ENCODE assay signal across 11 cellular contexts in the genomic region with DNA sequence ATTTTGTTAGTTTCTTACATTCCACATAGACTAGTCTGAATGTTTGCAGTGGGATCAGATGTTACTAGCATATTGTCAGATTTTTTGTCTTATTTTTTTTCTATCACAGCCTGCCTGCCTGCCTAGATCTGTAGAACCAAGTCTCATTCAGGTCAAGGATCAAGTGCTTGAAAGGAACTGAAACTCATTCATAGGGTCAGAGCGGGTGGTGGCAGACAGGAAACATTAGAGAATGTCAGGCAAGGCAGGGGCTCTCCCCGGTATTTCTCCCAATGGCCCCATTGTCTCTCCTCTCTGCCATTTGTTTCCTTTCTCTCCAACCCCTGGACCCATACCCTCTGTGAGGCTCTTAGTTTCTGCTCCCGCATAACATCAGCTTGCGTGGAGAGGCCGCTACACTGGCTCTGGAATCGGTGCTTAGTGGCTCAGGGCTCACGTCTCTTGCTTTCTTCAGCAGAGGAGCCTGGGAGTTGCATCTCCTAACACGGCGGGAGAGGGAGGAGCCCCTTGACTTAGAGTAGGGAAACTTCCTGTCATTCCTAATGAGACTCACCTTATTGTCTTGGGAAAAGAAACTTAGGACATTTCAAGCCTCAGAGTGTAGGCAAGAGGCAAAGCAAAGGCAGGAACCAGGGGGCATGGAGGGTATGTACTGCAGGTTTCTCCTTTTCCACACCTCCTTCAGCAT. TPM values are rescaled to one million over a fixed set of nuclear protein-coding genes. Genes with fewer than 3 reads are reported as not detected.
DNase-seq lines count a peak whose midpoint lies in the region; ATAC-seq lines count a peak whose summit lies in the region.
"Had no signal": no experiment of that assay in that cellular context is flagged by ENCODE, and none has a peak within 500 bp of the region (broad histone marks: within the 10 kb centered on the region; RNA-seq: fewer than 3 reads in every experiment).

No MANE protein-coding gene starts in this region.

- peak overlapping the region; percentile 60 for H3K27ac Mint-ChIP-seq in activated CD8-positive, alpha-beta memory T cell treated with anti-CD3 and anti-CD28 coated beads, Interleukin-2, amount 10 ng/mL, durations not matched to agents 7 days and 5 days
- H3K27ac Mint-ChIP-seq: brain had no signal

- no peak for DNase-seq in activated CD8-positive, alpha-beta memory T cell treated with anti-CD3 and anti-CD28 coated beads, Interleukin-2, amount 10 ng/mL, durations not matched to agents 7 days and 5 days
- DNase-seq in activated CD8-positive, alpha-beta memory T cell treated with anti-CD3 and anti-CD28 coated beads, Interleukin-2, amount 50 U/mL, for 4 hours, result no peak
- DNase-seq in HT-29 (ENCODE audit: low spot score) (peak; percentile 36), putamen (ENCODE audit: low spot score) (peak; percentile 29), cerebellar cortex (ENCODE audit: low spot score) (no peak), NCI-H2029 (lab: John Stamatoyannopoulos, UW) (no peak)
- no peak for DNase-seq in activated naive CD4-positive, alpha-beta T cell treated with Interleukin-2 at 50 U/mL for 16 hours
- DNase-seq: NCI-H2081 treated with DMSO at 0.1 percent for 48 hours had no signal

- H3K4me1 Mint-ChIP-seq in activated CD8-positive, alpha-beta memory T cell treated with anti-CD3 and anti-CD28 coated beads, Interleukin-2, amount 10 ng/mL, durations not matched to agents 7 days and 5 days, result peaks cover 76% of the 10 kb centered on the region

- peaks cover 11% of the 10 kb centered on the region for H3K27me3 Mint-ChIP-seq in activated CD8-positive, alpha-beta memory T cell treated with anti-CD3 and anti-CD28 coated beads, Interleukin-2, amount 10 ng/mL, durations not matched to agents 7 days and 5 days
- H3K27me3 Mint-ChIP-seq: brain had no signal

- CTCF ChIA-PET in activated CD8-positive, alpha-beta memory T cell treated with anti-CD3 and anti-CD28 coated beads, Interleukin-2, amount 10 ng/mL, durations not matched to agents 7 days and 5 days (lab: Charles Lee), result no interaction called here

- ATAC-seq in activated CD8-positive, alpha-beta memory T cell treated with anti-CD3 and anti-CD28 coated beads, Interleukin-2, amount 10 ng/mL, durations not matched to agents 7 days and 5 days, result no peak
- peak; percentile 89 for ATAC-seq in HG02642 (IDR thresholded peaks at IDR 0.05; ENCODE audit: poor library complexity, unreplicated experiment)
- ATAC-seq: A549 had no signal

- H3K36me3 Mint-ChIP-seq in activated CD8-positive, alpha-beta memory T cell treated with anti-CD3 and anti-CD28 coated beads, Interleukin-2, amount 10 ng/mL, durations not matched to agents 7 days and 5 days, result peaks cover 2% of the 10 kb centered on the region
- H3K36me3 Mint-ChIP-seq: brain had no signal

- no peaks in the 10 kb centered on the region for H3K9me3 Mint-ChIP-seq in activated CD8-positive, alpha-beta memory T cell treated with anti-CD3 and anti-CD28 coated beads, Interleukin-2, amount 10 ng/mL, durations not matched to agents 7 days and 5 days (ENCODE audit: low read depth)
- H3K9me3 Mint-ChIP-seq: brain had no signal

- H3K4me3 Mint-ChIP-seq in activated CD8-positive, alpha-beta memory T cell treated with anti-CD3 and anti-CD28 coated beads, Interleukin-2, amount 10 ng/mL, durations not matched to agents 7 days and 5 days, result no peak overlapping the region

RNA-seq across cellular contexts. Expression of gene SPATA13, which starts 35.6 kb away (rescaled TPM):
- total RNA-seq in activated CD8-positive, alpha-beta memory T cell treated with anti-CD3 and anti-CD28 coated beads, Interleukin-2, amount 10 ng/mL, durations not matched to agents 7 days and 5 days, result 10 to 100 TPM; 51.0 to 57.8 TPM
- total RNA-seq in HT-29 (2014; rRNA removed; shearing (Covaris generic)), result 52.5 and 71.1 TPM in 2 replicates

Comparison
In these comparisons a context has a peak if more than half of its experiments do, and no peak if none do; other contexts are left out.
1. DNase-seq: peak in HT-29 (single experiment) and putamen (single experiment); none in activated CD8-positive, alpha-beta memory T cell treated with anti-CD3 and anti-CD28 coated beads, Interleukin-2, amount 10 ng/mL, durations not matched to agents 7 days and 5 days (single experiment), activated CD8-positive, alpha-beta memory T cell treated with anti-CD3 and anti-CD28 coated beads, Interleukin-2, amount 50 U/mL, for 4 hours (single experiment), cerebellar cortex (single experiment), NCI-H2029 (single experiment) and activated naive CD4-positive, alpha-beta T cell treated with Interleukin-2 at 50 U/mL for 16 hours (single experiment).